Comparison of ENCODE assay signal across 8 cellular contexts in genomic region chrX:63209645-63210044, GRCh38.
DNase-seq lines count a peak whose midpoint lies in the region; ATAC-seq, FAIRE-seq and TF ChIP-seq lines count a peak whose summit lies in the region.
"Not testable (repeated sequence)": the region's sequence is repeated elsewhere in the genome, so short reads cannot be mapped to it uniquely, and the experiment has no call there.

No MANE protein-coding gene starts in this region.

- RAD21 ChIA-PET in GM12878 (lab: Charles Lee; ENCODE audit: unreplicated experiment), result not testable (repeated sequence)

- not testable (repeated sequence) for H3K9me3 ChIP-seq in A549; GM12878 (replicated peaks; ENCODE audit: control insufficient read depth, insufficient read depth, low read length); lung (ENCODE audit: control insufficient read depth in 2 of 2, insufficient read depth in 1 of 2, low read length in 1 of 2)

- DNase-seq in A549 (ENCODE audit: low read depth in 1 of 2, low spot score in 1 of 2); GM12878 (ENCODE audit: low read depth, low spot score); lung (ENCODE audit: low spot score): not testable (repeated sequence)

- not testable (repeated sequence) for H3K79me2 ChIP-seq in GM12878 (ENCODE audit: control insufficient read depth, insufficient read depth, low read length)

- intact Hi-C loops in GM12878 (cut with micrococcal nuclease; ENCODE audit: unreplicated experiment), result not testable (repeated sequence)

- H2AFZ ChIP-seq in GM12878 (ENCODE audit: control insufficient read depth, low read depth, low read length), result not testable (repeated sequence)

- not testable (repeated sequence) for TF ChIP-seq EP300 in A549 (IDR thresholded peaks at IDR 0.05); GM12878 (IDR thresholded peaks at IDR 0.05; ENCODE audit: borderline replicate concordance in 1 of 2, control insufficient read depth in 1 of 2, low read depth in 2 of 2, low read length in 2 of 2)

- in situ Hi-C loops in GM12878 (cut with MboI), result not testable (repeated sequence)

- POLR2A ChIA-PET in A549 (lab: Yijun Ruan, JAX); GM12878 (lab: Charles Lee): not testable (repeated sequence)

- peak; percentile 50 to 75; a peak in 4 of 6 replicates for ATAC-seq in A549
- ATAC-seq in GM18867 (IDR thresholded peaks at IDR 0.05; ENCODE audit: unreplicated experiment), result peak; percentile 75
- ATAC-seq in GM19438 (IDR thresholded peaks at IDR 0.05; ENCODE audit: low read depth, unreplicated experiment), result peak; percentile 47
- ATAC-seq in GM21786 (IDR thresholded peaks at IDR 0.05; ENCODE audit: unreplicated experiment), result peak; percentile 48
- peak; percentile 78 for ATAC-seq in HG02885 (IDR thresholded peaks at IDR 0.05; ENCODE audit: poor library complexity, unreplicated experiment)
- ATAC-seq in HG03520 (IDR thresholded peaks at IDR 0.05; ENCODE audit: unreplicated experiment), result peak; percentile 57
- peak; percentile 77 for ATAC-seq in GM12878
- ATAC-seq in lung (ENCODE audit: insufficient read depth, low FRiP score), result peak; percentile 46

- not testable (repeated sequence) for TF ChIP-seq POLR2A in A549 (IDR thresholded peaks at IDR 0.05; ENCODE audit: low read length); GM12878 (IDR thresholded peaks at IDR 0.05; ENCODE audit: low read depth, low read length)

- TF ChIP-seq CTCF in A549 (IDR thresholded peaks at IDR 0.05); GM12878 (IDR thresholded peaks at IDR 0.05 in 2 of 3, conservative IDR thresholded peaks at IDR 0.05 in 1 of 3; ENCODE audit: control insufficient read depth in 2 of 3, extremely low read depth in 1 of 3, insufficient read depth in 1 of 3, low read depth in 3 of 3, low read length in 3 of 3); lung (IDR thresholded peaks at IDR 0.05; ENCODE audit: control extremely low read depth, extremely low read depth): not testable (repeated sequence)

- H3K9ac ChIP-seq in GM12878 (ENCODE audit: control insufficient read depth, insufficient read depth, low read length), result not testable (repeated sequence)

- not testable (repeated sequence) for H3K36me3 ChIP-seq in GM12878 (ENCODE audit: control insufficient read depth in 2 of 2, insufficient read depth in 2 of 2, low read length in 1 of 2); lung (ENCODE audit: control insufficient read depth in 2 of 2, insufficient read depth in 2 of 2, low read length in 2 of 2)

- H3K4me1 ChIP-seq in A549; GM12878 (ENCODE audit: control insufficient read depth, insufficient read depth, low read length); lung (ENCODE audit: control insufficient read depth in 2 of 2, insufficient read depth in 2 of 2, low read length in 2 of 2): not testable (repeated sequence)

- WGBS in A549 (ENCODE audit: missing lambda C conversion rate), result no CpG with 5 or more reads among the region's 1 CpG
- WGBS in GM12878 (ENCODE audit: insufficient coverage, insufficient replicate concordance, low lambda C conversion rate, missing lambda C conversion rate), result no CpG with 5 or more reads among the region's 1 CpG
- WGBS in lung, 2 donors, result no CpG with 5 or more reads among the region's 1 CpG

- H4K20me1 ChIP-seq in GM12878 (ENCODE audit: control insufficient read depth, insufficient read depth), result not testable (repeated sequence)

- CTCF ChIA-PET in A549 (lab: Yijun Ruan, JAX); GM12878 (lab: Yijun Ruan, JAX): not testable (repeated sequence)

- not testable (repeated sequence) for H3K27ac ChIP-seq in A549; GM12878 (ENCODE audit: control insufficient read depth, insufficient read depth); lung (ENCODE audit: low read depth in 1 of 2, low read length in 1 of 2)

- not testable (repeated sequence) for BruUV-seq in GM12878 (replicated peaks; lab: Mats Ljungman, UMichigan)

- peak; percentile 7 for FAIRE-seq in A549 (lab: Jason Lieb, UNC)
- not testable (repeated sequence) for FAIRE-seq in GM12878 (lab: Jason Lieb, UNC)

- not testable (repeated sequence) for H3K27me3 ChIP-seq in GM12878 (replicated peaks in 1 of 2; ENCODE audit: control insufficient read depth in 2 of 2, insufficient read depth in 2 of 2, low read length in 1 of 2); lung (ENCODE audit: control insufficient read depth, insufficient read depth)

- not testable (repeated sequence) for H3K4me2 ChIP-seq in A549; GM12878 (ENCODE audit: control insufficient read depth, insufficient read depth)

- not testable (repeated sequence) for TF ChIP-seq RAD21 in A549 (conservative IDR thresholded peaks at IDR 0.05 in 1 of 2, IDR thresholded peaks at IDR 0.05 in 1 of 2); GM12878 (IDR thresholded peaks at IDR 0.05; ENCODE audit: insufficient read depth, low read depth, low read length)

- SMC1A ChIA-PET in GM12878 (lab: Charles Lee; ENCODE audit: uncharacterized antibody, unreplicated experiment), result not testable (repeated sequence)

- not testable (repeated sequence) for H3K4me3 ChIP-seq in A549, GM12878, lung
